10 cellular contexts compared by ENCODE assay signal in genomic region chr9:23590601-23591000, GRCh38.
A peak's percentile ranks its signal among the peaks of the same experiment; 100 is the strongest.
DNase-seq lines count a peak whose midpoint lies in the region; ATAC-seq, FAIRE-seq and TF ChIP-seq lines count a peak whose summit lies in the region.
"Had no signal": no experiment of that assay in that cellular context is flagged by ENCODE, and none has a peak within 500 bp of the region (broad histone marks: within the 10 kb centered on the region; RNA-seq: fewer than 3 reads in every experiment).

No MANE protein-coding gene starts in this region.

- TF ChIP-seq POLR2A in GM18505 (IDR thresholded peaks at IDR 0.05; ENCODE audit: borderline replicate concordance, extremely low read depth, insufficient read depth, insufficient read length): no peak

- H3K27ac ChIP-seq in BLaER1 treated with 17β-estradiol and CSF1 and Interleukin-3, amounts not matched to agents 10 nM and 100 nM: peak overlapping the region in 9 of 11 experiments; percentile 4 to 43 (median 29); a peak in 12 of 22 replicates
- H3K27ac ChIP-seq in MM.1S (ENCODE audit: low read length) (no peak overlapping the region; the same call in 1 of the 2 replicates), WERI-Rb-1 (no peak overlapping the region)
- H3K27ac ChIP-seq: tibial nerve had no signal

- no peak for TF ChIP-seq CTCF in MM.1S (IDR thresholded peaks at IDR 0.05; ENCODE audit: low read length)
- TF ChIP-seq CTCF in bronchial epithelial cell (IDR thresholded peaks at IDR 0.05; ENCODE audit: insufficient read depth, low read length, severe bottlenecking): no peak
- TF ChIP-seq CTCF in WERI-Rb-1 (IDR thresholded peaks at IDR 0.05; ENCODE audit: low read depth, low read length): no peak

- no peak overlapping the region for H3K9ac ChIP-seq in BLaER1 treated with 17β-estradiol and CSF1 and Interleukin-3, amounts not matched to agents 10 nM and 100 nM
- no peak overlapping the region for H3K9ac ChIP-seq in MM.1S (ENCODE audit: low read length)

- no peak for FAIRE-seq in bronchial epithelial cell (lab: Jason Lieb, UNC)

- peak; percentile 52 for DNase-seq in MM.1S
- DNase-seq in bronchial epithelial cell (ENCODE audit: low read depth): peak; percentile 77
- DNase-seq in myocyte (ENCODE audit: low read depth): peak; percentile 18
- DNase-seq in WERI-Rb-1: no peak
- DNase-seq in NCI-H1092 (lab: John Stamatoyannopoulos, UW): no peak
- DNase-seq in midbrain (lab: John Stamatoyannopoulos, UW): no peak
- DNase-seq: Caco-2 had no signal

- peak overlapping the region in 1 of 10 experiments; percentile 33; a peak in 2 of 20 replicates for H3K4me3 ChIP-seq in BLaER1 treated with 17β-estradiol and CSF1 and Interleukin-3, amounts not matched to agents 10 nM and 100 nM
- H3K4me3 ChIP-seq in MM.1S (ENCODE audit: low read length) (no peak overlapping the region), bronchial epithelial cell (ENCODE audit: low read depth, low read length) (no peak overlapping the region), WERI-Rb-1 (ENCODE audit: low read depth, low read length) (no peak overlapping the region)

- H3K36me3 ChIP-seq in BLaER1 treated with 17β-estradiol and CSF1 and Interleukin-3, amounts not matched to agents 10 nM and 100 nM: no peaks in the 10 kb centered on the region
- H3K36me3 ChIP-seq in MM.1S (replicated peaks; ENCODE audit: insufficient read depth, low read length): no peaks in the 10 kb centered on the region
- no peaks in the 10 kb centered on the region for H3K36me3 ChIP-seq in bronchial epithelial cell (ENCODE audit: control insufficient read depth, insufficient read depth, low read length)
- no peaks in the 10 kb centered on the region for H3K36me3 ChIP-seq in WERI-Rb-1
- H3K36me3 ChIP-seq: tibial nerve had no signal

- H3K79me2 ChIP-seq in MM.1S (ENCODE audit: low read length): no peaks in the 10 kb centered on the region

- H3F3A ChIP-seq in MM.1S (ENCODE audit: insufficient read depth, low read length): peaks cover 17% of the 10 kb centered on the region; the same call in 1 of the 2 replicates

- no peaks in the 10 kb centered on the region for H3K27me3 ChIP-seq in BLaER1 treated with 17β-estradiol and CSF1 and Interleukin-3, amounts not matched to agents 10 nM and 100 nM
- H3K27me3 ChIP-seq in MM.1S (replicated peaks; ENCODE audit: insufficient read depth, low read length) (no peaks in the 10 kb centered on the region), bronchial epithelial cell (ENCODE audit: control insufficient read depth, insufficient read depth, low read length) (no peaks in the 10 kb centered on the region), WERI-Rb-1 (ENCODE audit: insufficient read depth, low read depth, severe bottlenecking) (no peaks in the 10 kb centered on the region)
- H3K27me3 ChIP-seq: tibial nerve had no signal

- peak overlapping the region; percentile 43 to 76 (median 57) for H3K4me2 ChIP-seq in BLaER1 treated with 17β-estradiol and CSF1 and Interleukin-3, amounts not matched to agents 10 nM and 100 nM
- peak overlapping the region; percentile 39 for H3K4me2 ChIP-seq in MM.1S (ENCODE audit: low read depth, low read length)

- no peaks in the 10 kb centered on the region for H3K9me3 ChIP-seq in BLaER1 treated with 17β-estradiol and CSF1 and Interleukin-3, amounts not matched to agents 10 nM and 100 nM (replicated peaks in 1 of 11)
- H3K9me3 ChIP-seq in MM.1S (replicated peaks; ENCODE audit: insufficient read depth, low read length): no peaks in the 10 kb centered on the region
- H3K9me3 ChIP-seq in WERI-Rb-1 (ENCODE audit: severe bottlenecking): no peaks in the 10 kb centered on the region
- H3K9me3 ChIP-seq: Caco-2, tibial nerve had no signal

- H3K9me2 ChIP-seq in MM.1S (replicated peaks; ENCODE audit: insufficient read depth, low read length): no peaks in the 10 kb centered on the region

- H2AFZ ChIP-seq in MM.1S (ENCODE audit: low read length): 0 out of 2 replicates have a peak overlapping the region, but pooled peaks have one; percentile 27

- ATAC-seq in GM18505 (IDR thresholded peaks at IDR 0.05; ENCODE audit: unreplicated experiment): no peak

- H3K4me1 ChIP-seq in BLaER1 treated with 17β-estradiol and CSF1 and Interleukin-3, amounts not matched to agents 10 nM and 100 nM: peaks cover 40 to 54% (median 48%) of the 10 kb centered on the region in 10 experiments
- H3K4me1 ChIP-seq in MM.1S (ENCODE audit: low read length): peaks cover 49% of the 10 kb centered on the region
- H3K4me1 ChIP-seq: Caco-2 had no signal

- no peaks in the 10 kb centered on the region for H4K20me1 ChIP-seq in BLaER1 treated with 17β-estradiol and CSF1 and Interleukin-3, amounts not matched to agents 10 nM and 100 nM
- no peaks in the 10 kb centered on the region for H4K20me1 ChIP-seq in MM.1S (ENCODE audit: insufficient read depth, low read length)

Comparison
In these comparisons a context has a peak if more than half of its experiments do, and no peak if none do; other contexts are left out.
1. H3K27ac ChIP-seq: peak in BLaER1 treated with 17β-estradiol and CSF1 and Interleukin-3, amounts not matched to agents 10 nM and 100 nM (9 of 11); none in MM.1S (single experiment) and WERI-Rb-1 (single experiment).
2. DNase-seq: peak in MM.1S (single experiment), bronchial epithelial cell (single experiment) and myocyte (single experiment); none in WERI-Rb-1 (single experiment), NCI-H1092 (single experiment) and midbrain (single experiment).